Comparison of ENCODE assay signal across 21 cellular contexts in the genomic region with DNA sequence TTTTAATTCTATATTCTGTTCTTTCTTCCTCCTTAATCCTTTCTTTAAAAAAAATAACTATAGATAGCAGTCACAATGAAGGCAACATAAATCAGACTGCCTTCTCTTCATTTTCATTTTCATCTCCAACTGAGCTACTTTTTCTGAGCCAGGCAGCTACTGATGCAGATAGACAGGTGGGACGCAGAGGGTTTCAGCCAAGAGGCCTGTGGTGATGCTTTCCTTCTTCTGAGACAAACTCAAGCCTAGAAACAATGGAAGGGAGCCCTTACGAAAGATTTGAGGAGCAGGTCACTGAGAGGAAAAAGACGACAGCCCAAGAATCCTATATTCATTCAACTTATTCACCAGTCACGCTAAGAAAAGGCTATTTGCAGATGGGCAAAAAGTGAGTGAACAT.
"Had no signal": no experiment of that assay in that cellular context is flagged by ENCODE, and none has a peak within 500 bp of the region (broad histone marks: within the 10 kb centered on the region; RNA-seq: fewer than 3 reads in every experiment).

No MANE protein-coding gene starts in this region.

- H3K36me3 ChIP-seq: heart left ventricle, pancreas, stomach, thoracic aorta, transverse colon had no signal

- H3K27ac ChIP-seq: dorsolateral prefrontal cortex, heart left ventricle, pancreas, stomach, thoracic aorta, transverse colon had no signal

- H3K4me1 ChIP-seq: pancreas, stomach, transverse colon had no signal

- ATAC-seq: heart left ventricle, left colon, left ventricle myocardium superior, pancreas, right cardiac atrium had no signal

- DNase-seq: dorsolateral prefrontal cortex; effector CD8-positive, alpha-beta T cell; foreskin melanocyte; heart left ventricle; hippocampal formation; left colon; left ventricle myocardium superior; mesenchymal stem cell; midbrain; naive B cell; occipital lobe; pancreas; right cardiac atrium; small intestine; stimulated activated CD4-positive, alpha-beta T cell treated with anti-CD3 and anti-CD28 coated beads, Interleukin-12 subunit alpha, Interleukin-12 subunit beta, amount 100 ng/mL, for 4 hours; stimulated activated naive CD4-positive, alpha-beta T cell; stomach; substantia nigra; transverse colon had no signal

- H3K4me3 ChIP-seq: dorsolateral prefrontal cortex, heart left ventricle, lung, pancreas, stomach, thoracic aorta, transverse colon had no signal

- H3K27me3 ChIP-seq: dorsolateral prefrontal cortex, heart left ventricle, pancreas, stomach, transverse colon had no signal

- H3K9me3 ChIP-seq: pancreas, stomach, thoracic aorta, transverse colon had no signal
